Comparison of ENCODE assay signal across 16 cellular contexts in genomic region chr2:240455227-240455718, GRCh38. TPM values are rescaled to one million over a fixed set of nuclear protein-coding genes. Genes with fewer than 3 reads are reported as not detected.
DNase-seq lines count a peak whose midpoint lies in the region; ATAC-seq, FAIRE-seq and TF ChIP-seq lines count a peak whose summit lies in the region.
"Had no signal": no experiment of that assay in that cellular context is flagged by ENCODE, and none has a peak within 500 bp of the region (broad histone marks: within the 10 kb centered on the region; RNA-seq: fewer than 3 reads in every experiment).

No MANE protein-coding gene starts in this region.

- no peak overlapping the region for H3K27ac Mint-ChIP-seq in effector memory CD8-positive, alpha-beta T cell
- peak overlapping the region in 2 of 3 experiments; percentile 9 to 59 for H3K27ac Mint-ChIP-seq in nephron
- no peak overlapping the region for H3K27ac Mint-ChIP-seq in stimulated activated naive CD8-positive, alpha-beta T cell treated with anti-CD3 and anti-CD28 coated beads, Interleukin-15, amount 100 ng/mL, for 72 hours
- H3K27ac Mint-ChIP-seq: activated naive CD4-positive, alpha-beta T cell treated with anti-CD3 and anti-CD28 coated beads, Interleukin-2, amount 50 U/mL, for 72 hours had no signal

- TF ChIP-seq POLR2A in HepG2 (IDR thresholded peaks at IDR 0.05; ENCODE audit: insufficient read depth in 1 of 2, low read depth in 2 of 2, low read length in 2 of 2) (no peak), right lobe of liver (IDR thresholded peaks at IDR 0.05) (no peak), vagina (IDR thresholded peaks at IDR 0.05) (no peak)

- H3K9ac ChIP-seq in HepG2 (ENCODE audit: insufficient read depth, low read depth, low read length) = no peak overlapping the region

- ATAC-seq in HepG2 (peak; percentile 1; the same call in 1 of the 3 replicates), right lobe of liver (no peak)
- no peak for ATAC-seq in effector memory CD8-positive, alpha-beta T cell (replicated peaks)
- ATAC-seq in stimulated activated naive CD8-positive, alpha-beta T cell treated with anti-CD3 and anti-CD28 coated beads, Interleukin-15, amount 100 ng/mL, for 72 hours = no peak
- ATAC-seq: gastrocnemius medialis; stimulated activated naive CD8-positive, alpha-beta T cell treated with anti-CD3 and anti-CD28 coated beads, Interleukin-15, Interleukin-2, amounts not matched to agents 100 U/mL and 50 U/mL, for 24 hours had no signal

- 15% methylated on average over 7 of the region's 7 CpGs for WGBS in HepG2 (ENCODE audit: low lambda C conversion rate)
- WGBS in right lobe of liver (ENCODE audit: insufficient coverage, low coverage, low lambda C conversion rate, missing lambda C conversion rate) = 36% methylated on average over 4 of the region's 7 CpGs

- peak overlapping the region; percentile 70 to 74 for H3K4me3 Mint-ChIP-seq in effector memory CD8-positive, alpha-beta T cell
- peak overlapping the region; percentile 89 to 91 (median 91) for H3K4me3 Mint-ChIP-seq in nephron
- H3K4me3 Mint-ChIP-seq in stimulated activated naive CD8-positive, alpha-beta T cell treated with anti-CD3 and anti-CD28 coated beads, Interleukin-15, amount 100 ng/mL, for 72 hours = no peak overlapping the region

- H4K20me1 ChIP-seq in HepG2 (ENCODE audit: insufficient read depth, low read length) = peaks cover 16% of the 10 kb centered on the region; the same call in 1 of the 2 replicates

- peaks cover 10 to 17% of the 10 kb centered on the region in 2 donors for H3K4me1 Mint-ChIP-seq in effector memory CD8-positive, alpha-beta T cell (ENCODE audit: low read depth in 2 of 2)
- H3K4me1 Mint-ChIP-seq in nephron = peaks cover 28% of the 10 kb centered on the region
- H3K4me1 Mint-ChIP-seq in stimulated activated naive CD8-positive, alpha-beta T cell treated with anti-CD3 and anti-CD28 coated beads, Interleukin-15, amount 100 ng/mL, for 72 hours = peaks cover 21% of the 10 kb centered on the region

- H3K4me2 ChIP-seq in HepG2 (ENCODE audit: low read depth, low read length) = peak overlapping the region; percentile 38; the same call in 1 of the 2 replicates

- POLR2A ChIA-PET in HepG2 (lab: Yijun Ruan, JAX) = interaction anchor here (1.2 kb wide), 1 partner anchor 18 kb away, joined by 4 read pairs; no protein-coding TSS in a partner anchor

- in situ Hi-C loops in HepG2 (cut with HindIII; ENCODE audit: extremely low pct_ligation_motif_present, low pct_unique_long_range_greater_than_20kb) = no loop called here

- TF ChIP-seq RAD21 in HepG2 (CRISPR knock-in tag; IDR thresholded peaks at IDR 0.05) = no peak

- CTCF ChIA-PET in HepG2 (lab: Yijun Ruan, JAX; ENCODE audit: low intra/inter-chr PET ratio, low total read pairs) = no interaction called here

- no peak for TF ChIP-seq EP300 in HepG2 (IDR thresholded peaks at IDR 0.05; ENCODE audit: low read depth in 2 of 2, low read length in 2 of 2)
- no peak for TF ChIP-seq EP300 in HepG2 (CRISPR knock-in tag; IDR thresholded peaks at IDR 0.05; ENCODE audit: borderline replicate concordance)

- H3K9me3 Mint-ChIP-seq in effector memory CD8-positive, alpha-beta T cell = no peaks in the 10 kb centered on the region
- no peaks in the 10 kb centered on the region for H3K9me3 Mint-ChIP-seq in nephron
- no peaks in the 10 kb centered on the region for H3K9me3 Mint-ChIP-seq in stimulated activated naive CD8-positive, alpha-beta T cell treated with anti-CD3 and anti-CD28 coated beads, Interleukin-15, amount 100 ng/mL, for 72 hours
- H3K9me3 Mint-ChIP-seq: activated naive CD4-positive, alpha-beta T cell treated with anti-CD3 and anti-CD28 coated beads, Interleukin-2, amount 50 U/mL, for 72 hours had no signal

- H3K4me1 ChIP-seq in HepG2 (ENCODE audit: insufficient read depth, low read length) = peaks cover 63% of the 10 kb centered on the region
- H3K4me1 ChIP-seq in right lobe of liver = peaks cover 0 to 4% (median 0%) of the 10 kb centered on the region in 4 donors
- H3K4me1 ChIP-seq in vagina = peaks cover 67% of the 10 kb centered on the region

- no peaks in the 10 kb centered on the region for H3K9me3 ChIP-seq in HepG2 (ENCODE audit: low read length)
- H3K9me3 ChIP-seq in right lobe of liver = no peaks in the 10 kb centered on the region
- H3K9me3 ChIP-seq in vagina = no peaks in the 10 kb centered on the region
- H3K9me3 ChIP-seq: gastrocnemius medialis, spleen had no signal

- no peak for FAIRE-seq in HepG2 (lab: Jason Lieb, UNC)
- FAIRE-seq: islet of Langerhans had no signal

- H3K4me3 ChIP-seq in HepG2 (replicated peaks in 1 of 3; ENCODE audit: insufficient read depth in 1 of 3, low read depth in 2 of 3, low read length in 3 of 3) (peak overlapping the region; percentile 25 to 52 (median 36); a peak in 3 of 6 replicates), right lobe of liver (no peak overlapping the region), vagina (peak overlapping the region; percentile 25 to 34)
- H3K4me3 ChIP-seq: gastrocnemius medialis, spleen had no signal

- H3K36me3 ChIP-seq in HepG2 (replicated peaks in 1 of 2; ENCODE audit: control insufficient read depth in 1 of 2, insufficient read depth in 2 of 2, low read length in 2 of 2) = no peaks in the 10 kb centered on the region
- no peaks in the 10 kb centered on the region for H3K36me3 ChIP-seq in right lobe of liver
- no peaks in the 10 kb centered on the region for H3K36me3 ChIP-seq in vagina
- H3K36me3 ChIP-seq: spleen had no signal

- TF ChIP-seq CTCF in HepG2 (CRISPR knock-in tag; IDR thresholded peaks at IDR 0.05) (no peak), right lobe of liver (IDR thresholded peaks at IDR 0.05) (no peak), nephron (IDR thresholded peaks at IDR 0.05; ENCODE audit: unreplicated experiment in 3 of 3) (no peak), vagina (IDR thresholded peaks at IDR 0.05) (no peak)

- H2AFZ ChIP-seq in HepG2 (ENCODE audit: low read length) = no peak overlapping the region

- no peak for DNase-seq in HepG2 (ENCODE audit: low spot score)
- no peak for DNase-seq in right lobe of liver
- DNase-seq in effector memory CD8-positive, alpha-beta T cell = no peak
- no peak for DNase-seq in vagina (ENCODE audit: extremely low spot score in 2 of 2)
- no peak for DNase-seq in DMS 273 (lab: John Stamatoyannopoulos, UW; ENCODE audit: unreplicated experiment)
- no peak for DNase-seq in foreskin melanocyte
- DNase-seq in stimulated activated naive CD8-positive, alpha-beta T cell treated with anti-CD3 and anti-CD28 coated beads, Interleukin-15, amount 100 ng/mL, for 72 hours = no peak
- DNase-seq: activated T-cell treated with anti-CD3 and anti-CD28 coated beads for 4 hours; gastrocnemius medialis; SHP77; spleen; stimulated activated naive CD8-positive, alpha-beta T cell treated with anti-CD3 and anti-CD28 coated beads, Interleukin-15, Interleukin-2, amounts not matched to agents 100 U/mL and 50 U/mL, for 24 hours; T-helper 9 cell had no signal

- intact Hi-C loops in HepG2 (cut with micrococcal nuclease; ENCODE audit: unreplicated experiment) (no loop called here), right lobe of liver (cut with DNase I) (no loop called here), vagina (cut with DNase I) (no loop called here)

- H3K27me3 ChIP-seq in HepG2 (ENCODE audit: control insufficient read depth in 1 of 2, insufficient read depth in 2 of 2, low read length in 2 of 2) (peaks cover 35 to 63% of the 10 kb centered on the region in 2 experiments), right lobe of liver (no peaks in the 10 kb centered on the region), vagina (no peaks in the 10 kb centered on the region)
- H3K27me3 ChIP-seq: gastrocnemius medialis had no signal

- H3K36me3 Mint-ChIP-seq in effector memory CD8-positive, alpha-beta T cell (ENCODE audit: insufficient read depth) = peaks cover 13% of the 10 kb centered on the region
- H3K36me3 Mint-ChIP-seq in nephron (ENCODE audit: low read depth) = no peaks in the 10 kb centered on the region

- H3K27me3 Mint-ChIP-seq in effector memory CD8-positive, alpha-beta T cell = peaks cover 41 to 63% of the 10 kb centered on the region in 2 donors
- H3K27me3 Mint-ChIP-seq in nephron (ENCODE audit: low read depth) = peaks cover 20% of the 10 kb centered on the region
- H3K27me3 Mint-ChIP-seq in stimulated activated naive CD8-positive, alpha-beta T cell treated with anti-CD3 and anti-CD28 coated beads, Interleukin-15, amount 100 ng/mL, for 72 hours = peaks cover 68% of the 10 kb centered on the region

- H3K27ac ChIP-seq in HepG2 (ENCODE audit: extremely low read length, insufficient read depth, low read length) = no peak overlapping the region
- H3K27ac ChIP-seq in right lobe of liver = no peak overlapping the region
- H3K27ac ChIP-seq in vagina = peak overlapping the region; percentile 76
- H3K27ac ChIP-seq: spleen had no signal

- BruUV-seq in HepG2 (replicated peaks; lab: Mats Ljungman, UMichigan) = no TSS peak

- H3K79me2 ChIP-seq in HepG2 (ENCODE audit: insufficient read depth, low read length) = no peaks in the 10 kb centered on the region

TF ChIP-seq in HepG2, 621 proteins besides CTCF, POLR2A, EP300 and RAD21 (continues in another document):
- TF ChIP-seq ELF4 (CRISPR knock-in tag; IDR thresholded peaks at IDR 0.05; ENCODE audit: borderline replicate concordance) = no peak
- TF ChIP-seq POGZ (CRISPR knock-in tag; IDR thresholded peaks at IDR 0.05) = no peak
- TF ChIP-seq FLYWCH1 (CRISPR knock-in tag; IDR thresholded peaks at IDR 0.05) = no peak

RNA-seq across cellular contexts. Expression of gene GPC1, which starts 19.8 kb away (rescaled TPM):
- total RNA-seq in HepG2 (2016; rRNA removed; fragmentation: Illumina TruSeq; extraction: Trizol) = 2.1 and 5.5 TPM in 2 replicates
- total RNA-seq in HepG2 (2016; cell fraction: cytosol; rRNA removed; fragmentation: Illumina TruSeq; extraction: Trizol; ENCODE audit: low read depth) = 0.91 and 1.6 TPM in 2 replicates
- total RNA-seq in HepG2 (2016; cell fraction: insoluble cytoplasmic fraction; rRNA removed; fragmentation: Illumina TruSeq; extraction: Trizol) = 1.8 and 5.2 TPM in 2 replicates
- total RNA-seq in HepG2 (2016; cell fraction: membrane; rRNA removed; fragmentation: Illumina TruSeq; extraction: Trizol) = 1.9 and 2.0 TPM in 2 replicates
- 5.4 and 7.0 TPM in 2 replicates for total RNA-seq in HepG2 (2016; cell fraction: nucleus; rRNA removed; fragmentation: Illumina TruSeq; extraction: Trizol)
- 4.0 and 4.8 TPM in 2 replicates for polyA plus RNA-seq in HepG2 (2011; rRNA removed)
- polyA plus RNA-seq in HepG2 (2011; cell fraction: cytosol; rRNA removed) = 2.4 and 5.8 TPM in 2 replicates
- polyA plus RNA-seq in HepG2 (2011; cell fraction: nucleus; rRNA removed) = 6.0 and 8.9 TPM in 2 replicates
- 1.1 and 2.2 TPM in 2 replicates for polyA plus RNA-seq in HepG2 (2012)
- polyA plus RNA-seq in HepG2 (2016; cell fraction: cytosol; fragmentation: Illumina TruSeq; extraction: Trizol; ENCODE audit: low read depth) = 1.3 and 1.7 TPM in 2 replicates
- 3.2 and 3.7 TPM in 2 replicates for polyA plus RNA-seq in HepG2 (2016; cell fraction: insoluble cytoplasmic fraction; fragmentation: Illumina TruSeq; extraction: Trizol; ENCODE audit: low read depth)
- polyA plus RNA-seq in HepG2 (2016; cell fraction: membrane; fragmentation: Illumina TruSeq; extraction: Trizol; ENCODE audit: low read depth) = 2.1 and 3.5 TPM in 2 replicates
- 12.8 and 13.1 TPM in 2 replicates for polyA plus RNA-seq in HepG2 (2016; cell fraction: nucleus; fragmentation: Illumina TruSeq; extraction: Trizol; ENCODE audit: insufficient read depth, low read depth)
- polyA minus RNA-seq in HepG2 (2011; rRNA and poly(A)+ RNA removed; ENCODE audit: low replicate concordance) = 9.2 and 40.8 TPM in 2 replicates
- 7.8 and 8.3 TPM in 2 replicates for polyA minus RNA-seq in HepG2 (2011; cell fraction: cytosol; rRNA and poly(A)+ RNA removed)
- 2.1 and 4.8 TPM in 2 replicates for polyA minus RNA-seq in HepG2 (2011; cell fraction: nucleus; rRNA and poly(A)+ RNA removed)
- total RNA-seq in right lobe of liver = 10 to 100 TPM; 20.7 to 44.5 (median 27.8) TPM
- total RNA-seq in vagina = 73.2 TPM

Comparison
In these comparisons a context has a peak if more than half of its experiments do, and no peak if none do; other contexts are left out.
1. H3K4me3 ChIP-seq: peak in HepG2 (3 of 3) and vagina (2 of 2); none in right lobe of liver (0 of 3).
2. H3K27ac Mint-ChIP-seq: peak in nephron (2 of 3); none in effector memory CD8-positive, alpha-beta T cell (0 of 2) and stimulated activated naive CD8-positive, alpha-beta T cell treated with anti-CD3 and anti-CD28 coated beads, Interleukin-15, amount 100 ng/mL, for 72 hours (0 of 2).
3. H3K4me3 Mint-ChIP-seq: peak in effector memory CD8-positive, alpha-beta T cell (2 of 2) and nephron (3 of 3); none in stimulated activated naive CD8-positive, alpha-beta T cell treated with anti-CD3 and anti-CD28 coated beads, Interleukin-15, amount 100 ng/mL, for 72 hours (0 of 2).